ENCODE assay signal across 1 cellular context in the genomic region with DNA sequence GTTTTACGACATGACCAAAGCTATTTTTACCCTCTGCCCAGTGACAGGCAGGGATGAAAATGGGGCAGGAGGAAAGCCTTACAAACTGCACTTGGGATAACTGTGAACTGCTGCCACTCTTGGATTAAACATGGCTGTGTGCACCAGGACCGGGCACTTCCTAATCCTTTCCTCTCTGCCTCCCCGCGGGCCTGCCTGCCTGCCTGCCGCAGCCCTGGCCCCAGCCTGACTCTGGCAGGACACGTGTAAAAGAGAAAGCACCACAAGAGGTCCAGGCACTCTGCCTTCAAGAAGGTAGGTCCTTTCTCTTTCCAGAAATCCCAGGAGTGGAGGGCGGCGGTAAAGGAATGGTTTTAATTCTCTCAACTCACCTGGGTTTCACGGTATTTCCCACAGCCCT.
TF ChIP-seq lines count a peak whose summit lies in the region.

No MANE protein-coding gene starts in this region.

TF ChIP-seq in SK-N-SH treated with all-trans-retinoic acid at 6 μM for 48 hours, 23 proteins besides CTCF, POLR2A, EP300 and RAD21 (continued from another document):
- TF ChIP-seq, protein P1, sequence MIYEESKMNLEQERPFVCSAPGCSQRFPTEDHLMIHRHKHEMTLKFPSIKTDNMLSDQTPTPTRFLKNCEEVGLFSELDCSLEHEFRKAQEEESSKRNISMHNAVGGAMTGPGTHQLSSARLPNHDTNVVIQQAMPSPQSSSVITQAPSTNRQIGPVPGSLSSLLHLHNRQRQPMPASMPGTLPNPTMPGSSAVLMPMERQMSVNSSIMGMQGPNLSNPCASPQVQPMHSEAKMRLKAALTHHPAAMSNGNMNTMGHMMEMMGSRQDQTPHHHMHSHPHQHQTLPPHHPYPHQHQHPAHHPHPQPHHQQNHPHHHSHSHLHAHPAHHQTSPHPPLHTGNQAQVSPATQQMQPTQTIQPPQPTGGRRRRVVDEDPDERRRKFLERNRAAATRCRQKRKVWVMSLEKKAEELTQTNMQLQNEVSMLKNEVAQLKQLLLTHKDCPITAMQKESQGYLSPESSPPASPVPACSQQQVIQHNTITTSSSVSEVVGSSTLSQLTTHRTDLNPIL (CRISPR knock-in tag; IDR thresholded peaks at IDR 0.05; ENCODE audit: low read depth): no peak
- TF ChIP-seq, protein P2, sequence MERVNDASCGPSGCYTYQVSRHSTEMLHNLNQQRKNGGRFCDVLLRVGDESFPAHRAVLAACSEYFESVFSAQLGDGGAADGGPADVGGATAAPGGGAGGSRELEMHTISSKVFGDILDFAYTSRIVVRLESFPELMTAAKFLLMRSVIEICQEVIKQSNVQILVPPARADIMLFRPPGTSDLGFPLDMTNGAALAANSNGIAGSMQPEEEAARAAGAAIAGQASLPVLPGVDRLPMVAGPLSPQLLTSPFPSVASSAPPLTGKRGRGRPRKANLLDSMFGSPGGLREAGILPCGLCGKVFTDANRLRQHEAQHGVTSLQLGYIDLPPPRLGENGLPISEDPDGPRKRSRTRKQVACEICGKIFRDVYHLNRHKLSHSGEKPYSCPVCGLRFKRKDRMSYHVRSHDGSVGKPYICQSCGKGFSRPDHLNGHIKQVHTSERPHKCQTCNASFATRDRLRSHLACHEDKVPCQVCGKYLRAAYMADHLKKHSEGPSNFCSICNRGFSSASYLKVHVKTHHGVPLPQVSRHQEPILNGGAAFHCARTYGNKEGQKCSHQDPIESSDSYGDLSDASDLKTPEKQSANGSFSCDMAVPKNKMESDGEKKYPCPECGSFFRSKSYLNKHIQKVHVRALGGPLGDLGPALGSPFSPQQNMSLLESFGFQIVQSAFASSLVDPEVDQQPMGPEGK (CRISPR knock-in tag; IDR thresholded peaks at IDR 0.05; ENCODE audit: borderline replicate concordance): no peak
